Comparison of ENCODE assay signal across 38 cellular contexts in the genomic region with DNA sequence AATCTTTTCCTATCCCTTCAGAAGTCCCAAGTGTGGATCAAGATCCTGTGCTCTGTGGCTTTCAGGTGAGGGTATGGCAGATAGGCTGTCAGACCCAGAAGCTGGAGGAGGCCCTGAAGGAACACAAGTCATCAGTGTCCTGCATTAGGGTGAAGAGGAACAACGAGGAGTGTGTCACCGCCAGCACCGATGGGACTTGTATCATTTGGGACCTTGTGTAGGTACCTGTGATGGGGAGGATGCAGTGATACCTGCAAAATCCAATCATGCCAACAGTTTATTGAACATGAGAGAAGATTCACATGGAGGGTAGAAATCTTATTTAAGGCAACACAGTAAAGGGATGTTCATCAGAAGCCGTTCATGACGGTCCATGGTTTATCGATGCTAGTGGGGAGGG. TPM values are rescaled to one million over a fixed set of nuclear protein-coding genes. Genes with fewer than 3 reads are reported as not detected.
"Had no signal": no experiment of that assay in that cellular context is flagged by ENCODE, and none has a peak within 500 bp of the region (broad histone marks: within the 10 kb centered on the region; RNA-seq: fewer than 3 reads in every experiment).

No MANE protein-coding gene starts in this region.

- H3K9ac ChIP-seq: KMS-11 had no signal

- H3K36me3 ChIP-seq: MG63 had no signal

- DNase-seq: Karpas-422, Kasumi-1, KG1, MG63, MM.1S, MV-4-11, NCI-H1048, NCI-H1092, NCI-H1092 treated with DMSO at 0.1 percent for 48 hours, NCI-H1105, NCI-H1105 treated with DMSO at 0.1 percent for 48 hours, NCI-H1417, NCI-H1417 treated with DMSO at 0.1 percent for 48 hours, NCI-H1436, NCI-H1436 treated with DMSO at 0.1 percent for 48 hours, NCI-H146, NCI-H1694, NCI-H1694 treated with DMSO at 0.1 percent for 48 hours, NCI-H187, NCI-H187 treated with DMSO at 0.1 percent for 48 hours, NCI-H1930, NCI-H2029, NCI-H2029 treated with DMSO at 0.1 percent for 48 hours, NCI-H2081, NCI-H2081 treated with DMSO at 0.1 percent for 48 hours, NCI-H2107, NCI-H2171, NCI-H2171 treated with DMSO at 0.1 percent for 48 hours, NCI-H2227 treated with DMSO at 0.1 percent for 48 hours, NCI-H226, NCI-H345, NCI-H446, NCI-H446 treated with DMSO at 0.1 percent for 48 hours, NCI-H510A had no signal

- H3K27me3 ChIP-seq: MG63 had no signal

- H3K9me3 ChIP-seq: MG63 had no signal

- H3K27ac ChIP-seq: KMS-11 had no signal

- H3K4me3 ChIP-seq: MG63 had no signal

RNA-seq across cellular contexts. Expression of a gene that starts 10.0 kb away (rescaled TPM):
- total RNA-seq: LHCN-M2 had no signal

RNA-seq across cellular contexts. Expression of a gene that starts 58.9 kb away (rescaled TPM):
- total RNA-seq: LHCN-M2, M059J, MCF 10A had no signal
